9 cellular contexts compared by ENCODE assay signal in genomic region chr4:139014391-139015268, GRCh38.
DNase-seq lines count a peak whose midpoint lies in the region; ATAC-seq, FAIRE-seq and TF ChIP-seq lines count a peak whose summit lies in the region.
"Had no signal": no experiment of that assay in that cellular context is flagged by ENCODE, and none has a peak within 500 bp of the region (broad histone marks: within the 10 kb centered on the region; RNA-seq: fewer than 3 reads in every experiment).

No MANE protein-coding gene starts in this region.

- TF ChIP-seq CTCF in AG04449 (IDR thresholded peaks at IDR 0.05; ENCODE audit: insufficient read depth, low read length, missing control alignments): no peak
- TF ChIP-seq CTCF in GM10248 (IDR thresholded peaks at IDR 0.05; ENCODE audit: control extremely low read depth, extremely low read depth, low read depth, missing control alignments): no peak

- POLR2A ChIA-PET in AG04449 (lab: Yijun Ruan, JAX) (interaction anchor here (0.6 to 1.3 kb wide), 9 partner anchors 8 to 915 kb away, joined by 3 to 5 read pairs (median 3); no protein-coding TSS in a partner anchor), GM10248 (lab: Yijun Ruan, JAX) (interaction anchor here (0.5 to 0.7 kb wide), 3 partner anchors 13 to 194 kb away, joined by 3 to 7 read pairs (median 4); no protein-coding TSS in a partner anchor)

- H3K4me1 ChIP-seq in stomach smooth muscle (ENCODE audit: control insufficient read depth, insufficient read depth, low read length): peaks cover 7% of the 10 kb centered on the region

- H3K27me3 ChIP-seq in layer of hippocampus (ENCODE audit: control insufficient read depth, insufficient read depth, low read length) (no peaks in the 10 kb centered on the region), stomach smooth muscle (ENCODE audit: control insufficient read depth in 1 of 2, insufficient read depth in 2 of 2, low read length in 2 of 2) (no peaks in the 10 kb centered on the region)

- CTCF ChIA-PET in AG04449 (lab: Yijun Ruan, JAX): interaction anchor here (1.3 to 2.2 kb wide), 4 partner anchors 10 to 94 kb away, joined by 3 to 10 read pairs (median 7); no protein-coding TSS in a partner anchor
- CTCF ChIA-PET in GM10248 (lab: Yijun Ruan, JAX): interaction anchor here (1.7 to 9.3 kb wide), 4 partner anchors 15 to 144 kb away, joined by 3 to 143 read pairs (median 6); no protein-coding TSS in a partner anchor

- ATAC-seq in HG02943 (IDR thresholded peaks at IDR 0.05; ENCODE audit: low read depth, unreplicated experiment): peak; percentile 10
- ATAC-seq in HG03025 (IDR thresholded peaks at IDR 0.05; ENCODE audit: low FRiP score, unreplicated experiment): no peak

- FAIRE-seq in RCC 7860 (lab: Jason Lieb, UNC): peak; percentile 95
- FAIRE-seq: TTC549 had no signal

- H3K9me3 ChIP-seq in stomach smooth muscle (ENCODE audit: control insufficient read depth in 2 of 2, low read length in 2 of 2): no peaks in the 10 kb centered on the region

- H3K27ac ChIP-seq in caudate nucleus (ENCODE audit: low read depth, low read length) (peak overlapping the region; percentile 90), layer of hippocampus (ENCODE audit: low read depth, low read length) (peak overlapping the region; percentile 64), stomach smooth muscle (ENCODE audit: low read length) (peak overlapping the region; percentile 92)

- H3K36me3 ChIP-seq in stomach smooth muscle (ENCODE audit: control insufficient read depth in 2 of 2, insufficient read depth in 2 of 2, low read length in 2 of 2): no peaks in the 10 kb centered on the region

- peak overlapping the region; percentile 76 for H3K4me3 ChIP-seq in AG04449 (ENCODE audit: low read depth, low read length)
- peak overlapping the region; percentile 61 to 82 for H3K4me3 ChIP-seq in stomach smooth muscle (ENCODE audit: low read length in 2 of 2)

- peak overlapping the region; percentile 52 to 83 for H3K9ac ChIP-seq in stomach smooth muscle (ENCODE audit: low read length in 2 of 2)

- DNase-seq in AG04449 (ENCODE audit: low read depth, low spot score) (peak; percentile 78), GM10248 (ENCODE audit: extremely low spot score) (peak; percentile 30), RCC 7860 (ENCODE audit: low spot score) (peak; percentile 97), caudate nucleus (lab: John Stamatoyannopoulos, UW) (peak in 5 of 61 donors; percentile 1 to 71 (median 22))
